In genomic region chr4:54637325-54637724, GRCh38 we compare ENCODE assay signal across 27 cellular contexts.
"Had no signal": no experiment of that assay in that cellular context is flagged by ENCODE, and none has a peak within 500 bp of the region (broad histone marks: within the 10 kb centered on the region; RNA-seq: fewer than 3 reads in every experiment).

No MANE protein-coding gene starts in this region.

- DNase-seq: stimulated activated CD4-positive, alpha-beta T cell treated with anti-CD3 and anti-CD28 coated beads, Interleukin-2, amount 100 ng/mL, for 48 hours; stimulated activated CD4-positive, alpha-beta T cell treated with anti-CD3 and anti-CD28 coated beads, Interleukin-4, amount 100 ng/mL, for 1 hour; stimulated activated CD4-positive, alpha-beta T cell treated with anti-CD3 and anti-CD28 coated beads, Interleukin-4, amount 100 ng/mL, for 24 hours; stimulated activated CD4-positive, alpha-beta T cell treated with anti-CD3 and anti-CD28 coated beads, Interleukin-4, amount 100 ng/mL, for 4 hours; stimulated activated CD8-positive, alpha-beta memory T cell treated with anti-CD3 and anti-CD28 coated beads, Interleukin-4, amount 100 ng/mL, for 48 hours; stimulated activated naive B cell treated with anti-CD40 and anti-IgM and Interleukin-4, amounts not matched to agents 10 μg/mL and 1 μg/mL and 100 μg/mL, for 72 hours; stimulated activated naive CD4-positive, alpha-beta T cell; stimulated activated naive CD4-positive, alpha-beta T cell treated with Interleukin-2 at 50 U/mL for 16 hours; stimulated activated naive CD8-positive, alpha-beta T cell treated with anti-CD3 and anti-CD28 coated beads, Interleukin-15, amount 100 ng/mL, for 72 hours; stimulated activated naive CD8-positive, alpha-beta T cell treated with anti-CD3 and anti-CD28 coated beads, Interleukin-15, Interleukin-2, amounts not matched to agents 100 U/mL and 50 U/mL, for 24 hours; stomach; substantia nigra; thyroid gland; tibial artery; transverse colon; trophoblast cell; upper lobe of left lung; upper lobe of right lung; uterus had no signal

- H3K9me3 Mint-ChIP-seq: stimulated activated effector memory CD8-positive, alpha-beta T cell treated with anti-CD3 and anti-CD28 coated beads, Interleukin-12 subunit alpha, Interleukin-12 subunit beta, amount 100 ng/mL, for 72 hours; stimulated activated memory B cell treated with anti-CD40 and anti-IgM and Interleukin-4, amounts not matched to agents 10 μg/mL and 1 μg/mL and 100 μg/mL, for 72 hours; stimulated activated naive B cell treated with anti-CD40 and anti-IgM and Interleukin-4, amounts not matched to agents 10 μg/mL and 1 μg/mL and 100 μg/mL, for 72 hours; stimulated activated naive CD8-positive, alpha-beta T cell treated with anti-CD3 and anti-CD28 coated beads, Interleukin-15, amount 100 ng/mL, for 72 hours; stimulated activated naive CD8-positive, alpha-beta T cell treated with anti-CD3 and anti-CD28 coated beads, Interleukin-15, Interleukin-2, amounts not matched to agents 100 ng/mL and 50 ng/mL, for 24 hours; type B pancreatic cell had no signal

- H3K36me3 ChIP-seq: stomach, suprapubic skin, thoracic aorta, thyroid gland, tibial artery, tibial nerve, transverse colon, upper lobe of left lung, upper lobe of right lung, uterus, vagina had no signal

- H3K9me3 ChIP-seq: stomach, suprapubic skin, thoracic aorta, thyroid gland, tibial artery, tibial nerve, transverse colon, upper lobe of left lung, upper lobe of right lung, uterus, vagina had no signal

- H3K36me3 Mint-ChIP-seq: stimulated activated effector memory CD8-positive, alpha-beta T cell treated with anti-CD3 and anti-CD28 coated beads, Interleukin-12 subunit alpha, Interleukin-12 subunit beta, amount 100 ng/mL, for 72 hours; stimulated activated memory B cell treated with anti-CD40 and anti-IgM and Interleukin-4, amounts not matched to agents 10 μg/mL and 1 μg/mL and 100 μg/mL, for 72 hours; stimulated activated naive B cell treated with anti-CD40 and anti-IgM and Interleukin-4, amounts not matched to agents 10 μg/mL and 1 μg/mL and 100 μg/mL, for 72 hours; type B pancreatic cell had no signal

- H3K4me1 ChIP-seq: stomach, suprapubic skin, thyroid gland, tibial artery, tibial nerve, transverse colon, upper lobe of left lung, upper lobe of right lung, uterus, vagina had no signal

- H3K27ac Mint-ChIP-seq: stimulated activated effector memory CD8-positive, alpha-beta T cell treated with anti-CD3 and anti-CD28 coated beads, Interleukin-12 subunit alpha, Interleukin-12 subunit beta, amount 100 ng/mL, for 72 hours; stimulated activated memory B cell treated with anti-CD40 and anti-IgM and Interleukin-4, amounts not matched to agents 10 μg/mL and 1 μg/mL and 100 μg/mL, for 72 hours; stimulated activated naive B cell treated with anti-CD40 and anti-IgM and Interleukin-4, amounts not matched to agents 10 μg/mL and 1 μg/mL and 100 μg/mL, for 72 hours; stimulated activated naive CD8-positive, alpha-beta T cell treated with anti-CD3 and anti-CD28 coated beads, Interleukin-15, amount 100 ng/mL, for 72 hours; stimulated activated naive CD8-positive, alpha-beta T cell treated with anti-CD3 and anti-CD28 coated beads, Interleukin-15, Interleukin-2, amounts not matched to agents 100 ng/mL and 50 ng/mL, for 24 hours; type B pancreatic cell had no signal

- H3K27ac ChIP-seq: stomach, suprapubic skin, thoracic aorta, thyroid gland, tibial artery, tibial nerve, transverse colon, upper lobe of left lung, upper lobe of right lung, uterus, vagina had no signal

- H3K27me3 Mint-ChIP-seq: stimulated activated memory B cell treated with anti-CD40 and anti-IgM and Interleukin-4, amounts not matched to agents 10 μg/mL and 1 μg/mL and 100 μg/mL, for 72 hours; stimulated activated naive B cell treated with anti-CD40 and anti-IgM and Interleukin-4, amounts not matched to agents 10 μg/mL and 1 μg/mL and 100 μg/mL, for 72 hours; stimulated activated naive CD8-positive, alpha-beta T cell treated with anti-CD3 and anti-CD28 coated beads, Interleukin-15, amount 100 ng/mL, for 72 hours; type B pancreatic cell had no signal

- H3K4me3 ChIP-seq: stomach, suprapubic skin, thoracic aorta, thyroid gland, tibial artery, tibial nerve, transverse colon, upper lobe of left lung, upper lobe of right lung, uterus, vagina had no signal

- H3K4me1 Mint-ChIP-seq: stimulated activated memory B cell treated with anti-CD40 and anti-IgM and Interleukin-4, amounts not matched to agents 10 μg/mL and 1 μg/mL and 100 μg/mL, for 72 hours; stimulated activated naive B cell treated with anti-CD40 and anti-IgM and Interleukin-4, amounts not matched to agents 10 μg/mL and 1 μg/mL and 100 μg/mL, for 72 hours had no signal

- H3K27me3 ChIP-seq: stomach, suprapubic skin, thyroid gland, tibial artery, tibial nerve, transverse colon, upper lobe of left lung, upper lobe of right lung, uterus, vagina had no signal

- ATAC-seq: stimulated activated effector memory CD8-positive, alpha-beta T cell treated with anti-CD3 and anti-CD28 coated beads, Interleukin-12 subunit alpha, Interleukin-12 subunit beta, amount 100 ng/mL, for 72 hours; stimulated activated memory B cell treated with anti-CD40 and anti-IgM and Interleukin-4, amounts not matched to agents 10 μg/mL and 1 μg/mL and 100 μg/mL, for 72 hours; stimulated activated naive B cell treated with anti-CD40 and anti-IgM and Interleukin-4, amounts not matched to agents 10 μg/mL and 1 μg/mL and 100 μg/mL, for 72 hours; stimulated activated naive CD8-positive, alpha-beta T cell treated with anti-CD3 and anti-CD28 coated beads, Interleukin-15, amount 100 ng/mL, for 72 hours; stimulated activated naive CD8-positive, alpha-beta T cell treated with anti-CD3 and anti-CD28 coated beads, Interleukin-15, Interleukin-2, amounts not matched to agents 100 U/mL and 50 U/mL, for 24 hours; upper lobe of right lung had no signal

- H3K4me3 Mint-ChIP-seq: stimulated activated effector memory CD8-positive, alpha-beta T cell treated with anti-CD3 and anti-CD28 coated beads, Interleukin-12 subunit alpha, Interleukin-12 subunit beta, amount 100 ng/mL, for 72 hours; stimulated activated memory B cell treated with anti-CD40 and anti-IgM and Interleukin-4, amounts not matched to agents 10 μg/mL and 1 μg/mL and 100 μg/mL, for 72 hours; stimulated activated naive B cell treated with anti-CD40 and anti-IgM and Interleukin-4, amounts not matched to agents 10 μg/mL and 1 μg/mL and 100 μg/mL, for 72 hours; stimulated activated naive CD8-positive, alpha-beta T cell treated with anti-CD3 and anti-CD28 coated beads, Interleukin-15, amount 100 ng/mL, for 72 hours; stimulated activated naive CD8-positive, alpha-beta T cell treated with anti-CD3 and anti-CD28 coated beads, Interleukin-15, Interleukin-2, amounts not matched to agents 100 ng/mL and 50 ng/mL, for 24 hours; type B pancreatic cell had no signal
